ENCODE assay signal across 12 cellular contexts in the genomic region with DNA sequence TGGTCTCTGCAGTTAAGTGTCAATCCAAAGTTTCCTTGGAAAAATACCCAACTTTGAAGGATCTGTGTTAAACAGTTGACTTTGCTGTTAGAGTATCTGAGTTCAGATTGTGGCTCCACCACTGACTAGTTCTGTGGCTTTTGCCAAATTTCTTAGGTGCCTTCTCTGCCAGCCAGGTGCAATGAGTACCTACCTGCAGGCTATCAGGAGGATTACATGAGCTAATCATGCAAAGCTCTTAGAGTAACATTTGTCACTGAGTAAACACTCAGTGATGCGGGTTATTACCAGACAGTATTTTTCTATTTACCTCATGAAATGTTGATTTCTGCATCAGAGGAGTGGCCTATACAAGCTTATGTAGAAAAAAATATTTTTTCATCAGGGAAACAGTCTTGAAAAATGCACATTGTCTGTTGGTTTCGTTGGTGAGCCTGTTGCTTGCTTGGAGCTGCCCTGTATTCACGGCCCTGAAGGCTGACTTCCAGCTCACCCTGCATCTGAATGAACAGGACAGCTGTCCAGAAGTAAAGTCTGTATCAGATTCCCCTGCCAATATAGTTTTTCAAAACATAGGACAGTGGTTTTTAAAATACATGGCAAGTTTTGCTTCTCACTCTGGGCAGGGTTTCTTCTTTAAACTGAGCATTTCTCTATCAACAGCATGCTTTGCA.
DNase-seq lines count a peak whose midpoint lies in the region; ATAC-seq, FAIRE-seq and TF ChIP-seq lines count a peak whose summit lies in the region.
"Had no signal": no experiment of that assay in that cellular context is flagged by ENCODE, and none has a peak within 500 bp of the region (broad histone marks: within the 10 kb centered on the region; RNA-seq: fewer than 3 reads in every experiment).

No MANE protein-coding gene starts in this region.

- peaks cover 0 to 11% (median 8%) of the 10 kb centered on the region in 3 donors for H3K9me3 ChIP-seq in esophagus squamous epithelium
- no peaks in the 10 kb centered on the region for H3K9me3 ChIP-seq in skeletal muscle tissue (ENCODE audit: control insufficient read depth in 3 of 3, low read length in 3 of 3)

- peaks cover 31% of the 10 kb centered on the region for H3K9me3 Mint-ChIP-seq in HFFc6
- H3K9me3 Mint-ChIP-seq in activated CD8-positive, alpha-beta memory T cell treated with anti-CD3 and anti-CD28 coated beads, Interleukin-2, amount 10 ng/mL, durations not matched to agents 7 days and 5 days (ENCODE audit: low read depth) = peaks cover 9% of the 10 kb centered on the region

- ATAC-seq in activated CD8-positive, alpha-beta memory T cell treated with anti-CD3 and anti-CD28 coated beads, Interleukin-2, amount 10 ng/mL, durations not matched to agents 7 days and 5 days = no peak

- H3K27me3 Mint-ChIP-seq in HFFc6 (ENCODE audit: insufficient read depth) = peaks cover 13% of the 10 kb centered on the region
- peaks cover 16% of the 10 kb centered on the region for H3K27me3 Mint-ChIP-seq in activated CD8-positive, alpha-beta memory T cell treated with anti-CD3 and anti-CD28 coated beads, Interleukin-2, amount 10 ng/mL, durations not matched to agents 7 days and 5 days

- peak overlapping the region; percentile 0 to 69 (median 68) for H3K9ac ChIP-seq in skeletal muscle tissue (ENCODE audit: low read depth in 1 of 3, low read length in 3 of 3)

- no peak for FAIRE-seq in urothelium cell line (lab: Jason Lieb, UNC)
- FAIRE-seq: endometrium, kidney had no signal

- TF ChIP-seq CTCF in HFFc6 (IDR thresholded peaks at IDR 0.05) = no peak
- TF ChIP-seq CTCF in esophagus squamous epithelium (IDR thresholded peaks at IDR 0.05) = peak in 1 of 6 experiments; percentile 49

- CTCF ChIA-PET in activated CD8-positive, alpha-beta memory T cell treated with anti-CD3 and anti-CD28 coated beads, Interleukin-2, amount 10 ng/mL, durations not matched to agents 7 days and 5 days (lab: Charles Lee) = no interaction called here

- H3K27ac ChIP-seq in esophagus squamous epithelium (peak overlapping the region; percentile 36 to 84 (median 62)), skeletal muscle tissue (ENCODE audit: low read depth, low read length) (peak overlapping the region; percentile 85)

- DNase-seq in HFFc6 (no peak), NCI-H774 (lab: John Stamatoyannopoulos, UW) (peak; percentile 73), esophagus squamous epithelium (lab: John Stamatoyannopoulos, UW) (no peak), urothelium cell line (ENCODE audit: low spot score) (no peak), head of caudate nucleus (no peak)
- DNase-seq in activated CD8-positive, alpha-beta memory T cell treated with anti-CD3 and anti-CD28 coated beads, Interleukin-2, amount 10 ng/mL, durations not matched to agents 7 days and 5 days = no peak
- DNase-seq: activated CD4-positive, alpha-beta T cell treated with anti-CD3 and anti-CD28 coated beads for 4 hours; activated naive CD8-positive, alpha-beta T cell treated with anti-CD3 and anti-CD28 coated beads for 36 hours; occipital lobe had no signal

- peak overlapping the region; percentile 36; the same call in 1 of the 2 replicates for H3K4me3 Mint-ChIP-seq in HFFc6
- no peak overlapping the region for H3K4me3 Mint-ChIP-seq in activated CD8-positive, alpha-beta memory T cell treated with anti-CD3 and anti-CD28 coated beads, Interleukin-2, amount 10 ng/mL, durations not matched to agents 7 days and 5 days
- H3K4me3 Mint-ChIP-seq: activated naive CD8-positive, alpha-beta T cell treated with anti-CD3 and anti-CD28 coated beads for 36 hours had no signal

- TF ChIP-seq POLR2A in esophagus squamous epithelium (IDR thresholded peaks at IDR 0.05) = no peak

- intact Hi-C loops in esophagus squamous epithelium (cut with DNase I) (no loop called here), head of caudate nucleus (cut with DNase I) (no loop called here)

- WGBS in esophagus squamous epithelium, 2 donors = 36 to 40% methylated on average over 3 of the region's 3 CpGs

- peak overlapping the region; percentile 52; the same call in 1 of the 2 replicates for H3K27ac Mint-ChIP-seq in HFFc6
- H3K27ac Mint-ChIP-seq in activated CD8-positive, alpha-beta memory T cell treated with anti-CD3 and anti-CD28 coated beads, Interleukin-2, amount 10 ng/mL, durations not matched to agents 7 days and 5 days = no peak overlapping the region
- H3K27ac Mint-ChIP-seq: activated naive CD8-positive, alpha-beta T cell treated with anti-CD3 and anti-CD28 coated beads for 36 hours had no signal

- H3K27me3 ChIP-seq in esophagus squamous epithelium (no peaks in the 10 kb centered on the region), skeletal muscle tissue (ENCODE audit: control insufficient read depth in 3 of 3, insufficient read depth in 3 of 3, low read length in 3 of 3) (no peaks in the 10 kb centered on the region)

- H3K4me3 ChIP-seq in esophagus squamous epithelium (peak overlapping the region in 1 of 4 donors; percentile 6), skeletal muscle tissue (ENCODE audit: low read length in 3 of 3) (peak overlapping the region; percentile 38 to 65 (median 55))

- H3K36me3 Mint-ChIP-seq in HFFc6 (ENCODE audit: low read depth) = peaks cover 16% of the 10 kb centered on the region
- H3K36me3 Mint-ChIP-seq in activated CD8-positive, alpha-beta memory T cell treated with anti-CD3 and anti-CD28 coated beads, Interleukin-2, amount 10 ng/mL, durations not matched to agents 7 days and 5 days = no peaks in the 10 kb centered on the region

- peaks cover 31% of the 10 kb centered on the region for H3K4me1 Mint-ChIP-seq in HFFc6 (ENCODE audit: low read depth)
- H3K4me1 Mint-ChIP-seq in activated CD8-positive, alpha-beta memory T cell treated with anti-CD3 and anti-CD28 coated beads, Interleukin-2, amount 10 ng/mL, durations not matched to agents 7 days and 5 days = no peaks in the 10 kb centered on the region
- H3K4me1 Mint-ChIP-seq: activated naive CD8-positive, alpha-beta T cell treated with anti-CD3 and anti-CD28 coated beads for 36 hours had no signal

- peaks cover 3 to 33% (median 5%) of the 10 kb centered on the region in 3 donors for H3K4me1 ChIP-seq in esophagus squamous epithelium
- H3K4me1 ChIP-seq in skeletal muscle tissue (ENCODE audit: control insufficient read depth in 3 of 3, insufficient read depth in 3 of 3, low read length in 3 of 3) = peaks cover 17 to 19% (median 19%) of the 10 kb centered on the region in 3 donors

- H3K36me3 ChIP-seq in esophagus squamous epithelium (no peaks in the 10 kb centered on the region), skeletal muscle tissue (ENCODE audit: control insufficient read depth in 3 of 3, insufficient read depth in 3 of 3, low read length in 3 of 3) (no peaks in the 10 kb centered on the region)
